Comparison of ENCODE assay signal across 10 cellular contexts in genomic region chr1:15155191-15155590, GRCh38. TPM values are rescaled to one million over a fixed set of nuclear protein-coding genes. Genes with fewer than 3 reads are reported as not detected.
A peak's percentile ranks its signal among the peaks of the same experiment; 100 is the strongest.
DNase-seq lines count a peak whose midpoint lies in the region; ATAC-seq, FAIRE-seq and TF ChIP-seq lines count a peak whose summit lies in the region.
"Had no signal": no experiment of that assay in that cellular context is flagged by ENCODE, and none has a peak within 500 bp of the region (broad histone marks: within the 10 kb centered on the region; RNA-seq: fewer than 3 reads in every experiment).

No MANE protein-coding gene starts in this region.

- intact Hi-C loops in activated B cell treated with CpG ODN at 0.5 μM for 24 hours (cut with micrococcal nuclease): no loop called here
- intact Hi-C loops in stomach (cut with DNase I; ENCODE audit: low total_unique reads): loop anchor here (5.0 kb wide), 1 partner anchor 42 kb away; no protein-coding TSS in a partner anchor

- no peak for ATAC-seq in activated B cell treated with CpG ODN at 0.5 μM for 24 hours (ENCODE audit: low read depth)
- ATAC-seq: Right ventricle myocardium inferior had no signal

- H4K20me1 ChIP-seq in keratinocyte (ENCODE audit: control insufficient read depth, extremely low read depth, insufficient read depth, low read length): no peaks in the 10 kb centered on the region

- H3K9me1 ChIP-seq in keratinocyte (ENCODE audit: control insufficient read depth, extremely low read depth, insufficient read depth, low read length): peaks cover 8% of the 10 kb centered on the region

- peaks cover 34% of the 10 kb centered on the region for H3K27me3 Mint-ChIP-seq in activated B cell treated with CpG ODN at 0.5 μM for 24 hours

- TF ChIP-seq POLR2A in stomach (IDR thresholded peaks at IDR 0.05): no peak

- H3K9me3 Mint-ChIP-seq in activated B cell treated with CpG ODN at 0.5 μM for 24 hours: no peaks in the 10 kb centered on the region
- H3K9me3 Mint-ChIP-seq: activated naive CD8-positive, alpha-beta T cell treated with anti-CD3 and anti-CD28 coated beads for 36 hours had no signal

- peak overlapping the region; percentile 65 for H3K4me3 ChIP-seq in HFF-Myc (replicated peaks; ENCODE audit: low read depth, low read length)
- H3K4me3 ChIP-seq in keratinocyte (ENCODE audit: control insufficient read depth in 2 of 3, extremely low read depth in 1 of 3, insufficient read depth in 2 of 3, low read depth in 1 of 3, low read length in 3 of 3): peak overlapping the region; percentile 59 to 73 (median 62)
- peak overlapping the region; percentile 60 to 95 (median 80) for H3K4me3 ChIP-seq in stomach

- no peaks in the 10 kb centered on the region for H3K27me3 ChIP-seq in keratinocyte (ENCODE audit: control insufficient read depth, extremely low read depth, insufficient read depth, low read length)
- H3K27me3 ChIP-seq in stomach: peaks cover 0 to 28% (median 8%) of the 10 kb centered on the region in 3 donors

- WGBS in stomach, 5 donors: 55 to 72% (median 63%) methylated on average over 5 of the region's 5 CpGs

- no peak overlapping the region for H2AFZ ChIP-seq in keratinocyte (ENCODE audit: control insufficient read depth, low read length)

- H3K4me3 Mint-ChIP-seq in activated B cell treated with CpG ODN at 0.5 μM for 24 hours: no peak overlapping the region
- H3K4me3 Mint-ChIP-seq: activated naive CD8-positive, alpha-beta T cell treated with anti-CD3 and anti-CD28 coated beads for 36 hours had no signal

- H3K4me1 ChIP-seq in keratinocyte (ENCODE audit: control insufficient read depth, extremely low read depth, insufficient read depth, low read length) (peaks cover 31% of the 10 kb centered on the region), stomach (peaks cover 68 to 84% (median 81%) of the 10 kb centered on the region in 4 donors)

- TF ChIP-seq CTCF in HFF-Myc (IDR thresholded peaks at IDR 0.05; ENCODE audit: low read depth, low read length, missing control alignments) (no peak), activated B cell treated with CpG ODN at 0.5 μM for 24 hours (IDR thresholded peaks at IDR 0.05) (no peak), keratinocyte (optimal IDR thresholded peaks at IDR 0.05 in 1 of 3, IDR thresholded peaks at IDR 0.05 in 1 of 3, conservative IDR thresholded peaks at IDR 0.05 in 1 of 3; ENCODE audit: extremely low read depth in 1 of 3, insufficient read depth in 2 of 3, low read length in 3 of 3) (no peak), stomach (IDR thresholded peaks at IDR 0.05) (no peak)

- TF ChIP-seq EP300 in stomach (IDR thresholded peaks at IDR 0.05): no peak

- peak overlapping the region; percentile 50 for H3K27ac Mint-ChIP-seq in activated B cell treated with CpG ODN at 0.5 μM for 24 hours
- H3K27ac Mint-ChIP-seq: activated naive CD8-positive, alpha-beta T cell treated with anti-CD3 and anti-CD28 coated beads for 36 hours had no signal

- peaks cover 23% of the 10 kb centered on the region for H3K4me1 Mint-ChIP-seq in activated B cell treated with CpG ODN at 0.5 μM for 24 hours

- H3K27ac ChIP-seq in keratinocyte (ENCODE audit: control insufficient read depth, insufficient read depth, low read length) (no peak overlapping the region), stomach (peak overlapping the region; percentile 12 to 99 (median 97))

- no peak for DNase-seq in HFF-Myc (ENCODE audit: extremely low read depth, low read depth)
- no peak for DNase-seq in activated B cell treated with CpG ODN at 0.5 μM for 24 hours
- no peak for DNase-seq in keratinocyte (ENCODE audit: low read depth, low spot score)
- no peak for DNase-seq in stomach
- no peak for DNase-seq in HPDE6-E6E7 (ENCODE audit: extremely low spot score)
- no peak for DNase-seq in NCI-H2107 treated with DMSO at 0.1 percent for 48 hours (lab: John Stamatoyannopoulos, UW; ENCODE audit: unreplicated experiment)
- DNase-seq in ecto neural progenitor cell (ENCODE audit: low spot score): no peak
- DNase-seq: activated naive CD8-positive, alpha-beta T cell treated with anti-CD3 and anti-CD28 coated beads for 36 hours; KBM-7 had no signal

- POLR2A ChIA-PET in activated B cell treated with CpG ODN at 0.5 μM for 24 hours (lab: Charles Lee): no interaction called here

- H3K9me3 ChIP-seq in keratinocyte (ENCODE audit: control insufficient read depth, low read depth, low read length): no peaks in the 10 kb centered on the region
- no peaks in the 10 kb centered on the region for H3K9me3 ChIP-seq in stomach

- peak overlapping the region; percentile 86 for H3K9ac ChIP-seq in keratinocyte (ENCODE audit: control insufficient read depth, extremely low read depth, insufficient read depth, low read length)

- no peak for FAIRE-seq in keratinocyte (lab: Jason Lieb, UNC)

- CTCF ChIA-PET in activated B cell treated with CpG ODN at 0.5 μM for 24 hours (lab: Charles Lee): no interaction called here

- peak overlapping the region; percentile 99 for H3K4me2 ChIP-seq in keratinocyte (ENCODE audit: control insufficient read depth, extremely low read depth, insufficient read depth, low read depth, low read length)

- peaks cover 61% of the 10 kb centered on the region for H3K79me2 ChIP-seq in keratinocyte (ENCODE audit: control insufficient read depth, insufficient read depth, low read length)

- no peaks in the 10 kb centered on the region for H3K36me3 Mint-ChIP-seq in activated B cell treated with CpG ODN at 0.5 μM for 24 hours (ENCODE audit: low read depth)
- H3K36me3 Mint-ChIP-seq: activated naive CD8-positive, alpha-beta T cell treated with anti-CD3 and anti-CD28 coated beads for 36 hours had no signal

- H3K36me3 ChIP-seq in keratinocyte (ENCODE audit: control insufficient read depth in 2 of 2, extremely low read depth in 1 of 2, insufficient read depth in 2 of 2, low read length in 2 of 2) (peaks cover 2 to 10% of the 10 kb centered on the region in 2 experiments), stomach (no peaks in the 10 kb centered on the region)

- dilution Hi-C loops in keratinocyte (cut with MboI; ENCODE audit: extremely low pct_ligation_motif_present, low sequenced_read_pairs): no loop called here

RNA-seq across cellular contexts. Expression of gene TMEM51, which starts 1.6 kb away (rescaled TPM):
- total RNA-seq in activated B cell treated with CpG ODN at 0.5 μM for 24 hours (not detected in 2 replicates), stomach (10 to 100 TPM in 4 of 5 donors, 1 to 10 TPM in 1; 1.2 to 32.2 (median 13.8) TPM)
- polyA plus RNA-seq in keratinocyte (12.9 to 17.6 TPM (median 14.5 TPM) in 3 replicates), stomach (10 to 100 TPM; 13.6 to 18.2 (median 17.2) TPM)
- polyA plus RNA-seq in keratinocyte (2011; ENCODE audit: low read depth): 7.1 TPM
- polyA plus RNA-seq in keratinocyte (2011; cell fraction: cytosol; rRNA removed): 8.6 and 10.9 TPM in 2 replicates
- polyA plus RNA-seq in keratinocyte (2011; cell fraction: nucleus; rRNA removed): 32.1 and 32.9 TPM in 2 replicates
- polyA plus RNA-seq in keratinocyte (2012; ENCODE audit: low replicate concordance): 13.7 and 16.0 TPM in 2 replicates
- polyA minus RNA-seq in keratinocyte: 5.4 to 6.7 TPM (median 5.5 TPM) in 3 replicates
- 11.5 TPM for polyA minus RNA-seq in keratinocyte (2011; cell fraction: cytosol; rRNA and poly(A)+ RNA removed)
- 12.0 and 13.7 TPM in 2 replicates for polyA minus RNA-seq in keratinocyte (2011; cell fraction: nucleus; rRNA and poly(A)+ RNA removed)
- total RNA-seq: activated naive CD8-positive, alpha-beta T cell treated with anti-CD3 and anti-CD28 coated beads for 36 hours had no signal
